In the genomic region with DNA sequence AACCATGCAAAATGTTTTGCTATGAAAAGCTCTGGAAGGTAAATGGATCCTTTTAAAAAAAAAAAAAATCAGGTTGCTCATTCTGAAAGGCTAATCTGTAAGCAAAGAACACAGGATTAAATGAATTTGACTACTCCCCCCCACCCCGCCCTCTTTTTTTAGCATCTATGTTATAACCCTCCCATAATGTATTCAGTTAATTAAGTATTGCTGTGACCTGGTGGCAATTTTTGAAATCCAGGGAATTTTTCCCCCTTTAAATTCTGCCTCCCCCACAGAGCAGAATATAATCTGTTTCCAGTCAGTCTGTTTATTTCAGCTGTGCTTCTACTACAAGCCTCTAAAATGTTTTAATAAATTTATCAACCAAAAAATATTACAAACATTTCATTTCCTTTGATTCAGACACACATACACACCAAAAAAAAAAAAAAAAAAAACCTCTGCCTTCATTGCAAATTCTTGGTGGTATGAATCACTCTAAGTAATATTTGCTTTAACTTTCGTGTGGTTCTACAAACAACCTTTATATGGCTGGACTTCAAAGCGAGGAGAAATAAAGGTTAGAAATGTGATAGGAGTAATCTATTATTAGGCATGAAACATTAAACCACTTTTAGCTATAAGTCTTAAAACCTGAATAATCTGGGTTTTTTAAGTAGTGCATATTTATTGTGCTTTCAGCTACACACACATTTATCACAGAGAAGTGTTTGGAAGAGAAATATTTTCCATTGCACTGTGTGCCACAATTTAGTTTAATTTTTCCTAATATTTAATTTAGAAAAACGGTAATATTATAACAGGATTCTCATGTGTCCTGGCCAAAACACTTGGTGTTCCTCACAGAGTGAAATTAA, we compare ENCODE assay signal across 9 cellular contexts.
DNase-seq lines count a peak whose midpoint lies in the region; ATAC-seq, FAIRE-seq and TF ChIP-seq lines count a peak whose summit lies in the region.
"Had no signal": no experiment of that assay in that cellular context is flagged by ENCODE, and none has a peak within 500 bp of the region (broad histone marks: within the 10 kb centered on the region; RNA-seq: fewer than 3 reads in every experiment).

No MANE protein-coding gene starts in this region.

- FAIRE-seq in urothelium cell line (lab: Jason Lieb, UNC): no peak

- no peak overlapping the region for H3K4me3 ChIP-seq in WERI-Rb-1 (ENCODE audit: low read depth, low read length)

- no peak overlapping the region for H3K27ac ChIP-seq in WERI-Rb-1

- H3K27me3 ChIP-seq in WERI-Rb-1 (ENCODE audit: insufficient read depth, low read depth, severe bottlenecking): no peaks in the 10 kb centered on the region

- H3K9me3 ChIP-seq in WERI-Rb-1 (ENCODE audit: severe bottlenecking): no peaks in the 10 kb centered on the region

- H3K27ac Mint-ChIP-seq in activated T-cell treated with anti-CD3 and anti-CD28 coated beads, Interleukin-2, amount 50 U/mL, for 72 hours: peak overlapping the region; percentile 39

- H3K36me3 ChIP-seq in WERI-Rb-1: no peaks in the 10 kb centered on the region

- TF ChIP-seq CTCF in WERI-Rb-1 (IDR thresholded peaks at IDR 0.05; ENCODE audit: low read depth, low read length): no peak

- ATAC-seq in activated T-cell treated with anti-CD3 and anti-CD28 coated beads, Interleukin-2, amount 50 U/mL, for 72 hours (replicated peaks in 1 of 2): no peak
- no peak for ATAC-seq in HG03469 (IDR thresholded peaks at IDR 0.05; ENCODE audit: unreplicated experiment)

- H3K4me1 Mint-ChIP-seq in activated T-cell treated with anti-CD3 and anti-CD28 coated beads, Interleukin-2, amount 50 U/mL, for 72 hours (ENCODE audit: low read depth): peaks cover 29% of the 10 kb centered on the region

- no peaks in the 10 kb centered on the region for H3K27me3 Mint-ChIP-seq in activated T-cell treated with anti-CD3 and anti-CD28 coated beads, Interleukin-2, amount 50 U/mL, for 72 hours (ENCODE audit: low read depth)

- no peaks in the 10 kb centered on the region for H3K9me3 Mint-ChIP-seq in activated T-cell treated with anti-CD3 and anti-CD28 coated beads, Interleukin-2, amount 50 U/mL, for 72 hours

- peak overlapping the region in 1 of 2 donors; percentile 6 for H3K4me3 Mint-ChIP-seq in activated T-cell treated with anti-CD3 and anti-CD28 coated beads, Interleukin-2, amount 50 U/mL, for 72 hours

- no peak for DNase-seq in activated T-cell treated with anti-CD3 and anti-CD28 coated beads, Interleukin-2, amount 50 U/mL, for 72 hours
- DNase-seq in activated T-cell treated with anti-CD3 and anti-CD28 coated beads, Interleukin-2, amount 50 U/mL, for 48 hours: no peak
- DNase-seq in astrocyte of the hippocampus (ENCODE audit: low read depth, low spot score) (peak; percentile 75), left kidney (ENCODE audit: low read depth, low spot score) (peak; percentile 61), urothelium cell line (ENCODE audit: low spot score) (peak; percentile 66), WERI-Rb-1 (no peak)
- DNase-seq in stimulated activated CD4-positive, alpha-beta T cell treated with anti-CD3 and anti-CD28 coated beads, Interleukin-1b, Interleukin-23, amount 100 ng/mL, for 48 hours: no peak
- DNase-seq: NCI-H1105 treated with DMSO at 0.1 percent for 48 hours had no signal

- H3K36me3 Mint-ChIP-seq in activated T-cell treated with anti-CD3 and anti-CD28 coated beads, Interleukin-2, amount 50 U/mL, for 72 hours (ENCODE audit: insufficient read depth in 2 of 2): no peaks in the 10 kb centered on the region

Comparison
In these comparisons a context has a peak if more than half of its experiments do, and no peak if none do; other contexts are left out.
1. DNase-seq: peak in astrocyte of the hippocampus (single experiment), left kidney (single experiment) and urothelium cell line (single experiment); none in activated T-cell treated with anti-CD3 and anti-CD28 coated beads, Interleukin-2, amount 50 U/mL, for 72 hours (0 of 2), activated T-cell treated with anti-CD3 and anti-CD28 coated beads, Interleukin-2, amount 50 U/mL, for 48 hours (0 of 2), WERI-Rb-1 (single experiment) and stimulated activated CD4-positive, alpha-beta T cell treated with anti-CD3 and anti-CD28 coated beads, Interleukin-1b, Interleukin-23, amount 100 ng/mL, for 48 hours (single experiment).